Comparison of ENCODE assay signal across 23 cellular contexts in genomic region chr18:59959079-59959478, GRCh38. TPM values are rescaled to one million over a fixed set of nuclear protein-coding genes. Genes with fewer than 3 reads are reported as not detected.
DNase-seq lines count a peak whose midpoint lies in the region; ATAC-seq, FAIRE-seq and TF ChIP-seq lines count a peak whose summit lies in the region.
"Had no signal": no experiment of that assay in that cellular context is flagged by ENCODE, and none has a peak within 500 bp of the region (broad histone marks: within the 10 kb centered on the region; RNA-seq: fewer than 3 reads in every experiment).

No MANE protein-coding gene starts in this region.

- no peaks in the 10 kb centered on the region for H4K20me1 ChIP-seq in BLaER1 treated with 17β-estradiol and CSF1 and Interleukin-3, amounts not matched to agents 10 nM and 100 nM
- H4K20me1 ChIP-seq in PC-3 (ENCODE audit: low read length), result no peaks in the 10 kb centered on the region

- POLR2A ChIA-PET in PC-3 (lab: Charles Lee; ENCODE audit: unreplicated experiment), result no interaction called here

- ATAC-seq in PC-3, result no peak
- peak; percentile 50 for ATAC-seq in foreskin keratinocyte
- ATAC-seq: natural killer cell, T-helper 17 cell had no signal

- intact Hi-C loops in PC-3 (cut with micrococcal nuclease), result no loop called here

- 0 out of 22 replicates have a peak, but pooled peaks cover 0 to 5% (median 0%) of the 10 kb centered on the region in 11 experiments for H3K9me3 ChIP-seq in BLaER1 treated with 17β-estradiol and CSF1 and Interleukin-3, amounts not matched to agents 10 nM and 100 nM (replicated peaks in 1 of 11)
- H3K9me3 ChIP-seq in PC-3 (ENCODE audit: low read length) (no peaks in the 10 kb centered on the region), BE2C (no peaks in the 10 kb centered on the region)
- H3K9me3 ChIP-seq: uterus had no signal

- no peaks in the 10 kb centered on the region for H3K79me2 ChIP-seq in PC-3 (ENCODE audit: low read length)
- H3K79me2 ChIP-seq: hepatocyte, parathyroid adenoma had no signal

- H3K36me3 ChIP-seq in BLaER1 treated with 17β-estradiol and CSF1 and Interleukin-3, amounts not matched to agents 10 nM and 100 nM, result no peaks in the 10 kb centered on the region
- H3K36me3 ChIP-seq in PC-3 (ENCODE audit: low read depth, low read length) (no peaks in the 10 kb centered on the region), BE2C (no peaks in the 10 kb centered on the region)
- H3K36me3 ChIP-seq: uterus had no signal

- no peak overlapping the region for H3K27ac ChIP-seq in BLaER1 treated with 17β-estradiol and CSF1 and Interleukin-3, amounts not matched to agents 10 nM and 100 nM
- H3K27ac ChIP-seq in PC-3 (ENCODE audit: low read length) (no peak overlapping the region), foreskin keratinocyte (peak overlapping the region; percentile 22)
- H3K27ac ChIP-seq: hepatocyte, parathyroid adenoma, uterus had no signal

- peak; percentile 20 for FAIRE-seq in H54 (lab: Jason Lieb, UNC)

- H3K4me3 ChIP-seq in BLaER1 treated with 17β-estradiol and CSF1 and Interleukin-3, amounts not matched to agents 10 nM and 100 nM, result no peak overlapping the region
- no peak overlapping the region for H3K4me3 ChIP-seq in PC-3 (ENCODE audit: low read length)
- H3K4me3 ChIP-seq in BE2C (ENCODE audit: low read depth, low read length), result no peak overlapping the region
- H3K4me3 ChIP-seq: hepatocyte, uterus had no signal

- H3K4me1 ChIP-seq in BLaER1 treated with 17β-estradiol and CSF1 and Interleukin-3, amounts not matched to agents 10 nM and 100 nM, result peaks cover 6 to 40% (median 25%) of the 10 kb centered on the region in 10 experiments; a peak in 17 of 20 replicates
- H3K4me1 ChIP-seq in PC-3 (ENCODE audit: insufficient read depth, low read length), result peaks cover 23% of the 10 kb centered on the region
- H3K4me1 ChIP-seq in foreskin keratinocyte, result peaks cover 42% of the 10 kb centered on the region
- H3K4me1 ChIP-seq in BE2C, result peaks cover 2% of the 10 kb centered on the region; the same call in 1 of the 2 replicates
- H3K4me1 ChIP-seq: uterus had no signal

- H3K4me2 ChIP-seq in BLaER1 treated with 17β-estradiol and CSF1 and Interleukin-3, amounts not matched to agents 10 nM and 100 nM, result peak overlapping the region in 7 of 11 experiments; percentile 2 to 37 (median 8); a peak in 9 of 22 replicates
- no peak overlapping the region for H3K4me2 ChIP-seq in PC-3 (ENCODE audit: low read length)
- H3K4me2 ChIP-seq: hepatocyte had no signal

- H2AFZ ChIP-seq in PC-3 (ENCODE audit: low read length), result no peak overlapping the region
- H2AFZ ChIP-seq: hepatocyte, parathyroid adenoma had no signal

- TF ChIP-seq POLR2A in H54 (IDR thresholded peaks at IDR 0.05; ENCODE audit: low read depth, low read length), result no peak

- no peak for TF ChIP-seq CTCF in PC-3 (conservative IDR thresholded peaks at IDR 0.05; ENCODE audit: low read depth, low read length)
- TF ChIP-seq CTCF in foreskin keratinocyte (conservative IDR thresholded peaks at IDR 0.05), result no peak
- TF ChIP-seq CTCF in BE2C (IDR thresholded peaks at IDR 0.05; ENCODE audit: low read depth, low read length), result no peak

- no peaks in the 10 kb centered on the region for H3K9me2 ChIP-seq in PC-3 (replicated peaks; ENCODE audit: low read length)

- no peak for DNase-seq in H54 (ENCODE audit: insufficient read length, low spot score)
- peak; percentile 30 for DNase-seq in PC-3
- peak; percentile 29 to 54 for DNase-seq in foreskin keratinocyte
- DNase-seq in BE2C, result no peak
- no peak for DNase-seq in effector CD4-positive, alpha-beta T cell
- no peak for DNase-seq in activated naive CD4-positive, alpha-beta T cell treated with Interleukin-2 at 50 U/mL for 16 hours
- DNase-seq: activated CD4-positive, CD25-positive, alpha-beta regulatory T cell treated with anti-CD3 and anti-CD28 coated beads, Interleukin-2, amount 50 U/mL, for 72 hours; activated gamma-delta T cell; AML-193; aorta; effector CD8-positive, alpha-beta T cell; islet precursor cell; natural killer cell; NCI-H1930; NCI-H446; NK-92 treated with Interleukin-12 subunit alpha and Interleukin-12 subunit beta, amount 100 ng/mL, for 24 hours; Right ventricle myocardium superior; stimulated activated CD4-positive, alpha-beta T cell treated with anti-CD3 and anti-CD28 coated beads, Interleukin-1b, Interleukin-23, amount 100 ng/mL, for 48 hours; T-helper 17 cell; uterus had no signal

- H3K9ac ChIP-seq in BLaER1 treated with 17β-estradiol and CSF1 and Interleukin-3, amounts not matched to agents 10 nM and 100 nM, result no peak overlapping the region
- H3K9ac ChIP-seq in PC-3 (ENCODE audit: low read length), result no peak overlapping the region
- H3K9ac ChIP-seq: parathyroid adenoma had no signal

- peaks cover 5% of the 10 kb centered on the region for H3F3A ChIP-seq in PC-3 (ENCODE audit: low read length, unreplicated experiment)

- H3K27me3 ChIP-seq in BLaER1 treated with 17β-estradiol and CSF1 and Interleukin-3, amounts not matched to agents 10 nM and 100 nM, result no peaks in the 10 kb centered on the region
- H3K27me3 ChIP-seq in PC-3 (ENCODE audit: low read length), result no peaks in the 10 kb centered on the region
- no peaks in the 10 kb centered on the region for H3K27me3 ChIP-seq in foreskin keratinocyte
- no peaks in the 10 kb centered on the region for H3K27me3 ChIP-seq in BE2C
- H3K27me3 ChIP-seq: uterus had no signal

- CTCF ChIA-PET in PC-3 (lab: Charles Lee), result no interaction called here

- no TSS peak for BruUV-seq in PC-3 (replicated peaks; lab: Mats Ljungman, UMichigan)

RNA-seq across cellular contexts. Expression of gene PMAIP1, which starts 59.3 kb away (rescaled TPM):
- 39.2 and 41.5 TPM in 2 replicates for total RNA-seq in PC-3 (2014; rRNA removed)
- total RNA-seq in foreskin keratinocyte, result 31.5 and 43.9 TPM in 2 replicates
- polyA plus RNA-seq in foreskin keratinocyte, result 19.6 and 30.1 TPM in 2 replicates
- 21.2 TPM for polyA plus RNA-seq in BE2C (2012; ENCODE audit: insufficient read depth, insufficient read length, low read depth)
- total RNA-seq: Right ventricle myocardium superior had no signal

Comparison
In these comparisons a context has a peak if more than half of its experiments do, and no peak if none do; other contexts are left out.
1. DNase-seq: peak in PC-3 (single experiment) and foreskin keratinocyte (2 of 2); none in H54 (single experiment), BE2C (single experiment), effector CD4-positive, alpha-beta T cell (single experiment) and activated naive CD4-positive, alpha-beta T cell treated with Interleukin-2 at 50 U/mL for 16 hours (single experiment).